1 cellular context compared by ENCODE assay signal in the genomic region with DNA sequence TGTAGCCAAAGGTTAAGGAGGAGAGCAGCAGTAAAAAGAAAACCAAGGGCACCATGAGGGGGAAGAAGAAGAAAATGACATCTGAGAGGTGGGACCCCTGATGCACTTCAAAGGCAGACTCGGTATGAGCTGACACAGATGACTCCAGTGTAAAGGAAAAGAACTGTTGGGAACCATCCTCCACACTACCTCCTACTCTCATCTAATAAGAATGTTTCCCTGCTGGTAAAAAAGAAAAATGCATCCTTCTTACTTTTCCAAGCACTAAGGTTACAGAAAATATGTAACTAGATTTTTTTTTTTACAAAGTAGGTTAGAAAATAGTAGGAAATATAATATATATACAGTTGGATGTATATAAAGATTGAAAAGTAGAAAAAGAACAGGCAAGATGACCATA.
TF ChIP-seq lines count a peak whose summit lies in the region.

No MANE protein-coding gene starts in this region.

TF ChIP-seq in HCT116, 20 proteins besides CTCF, POLR2A, EP300 and RAD21 (continued from another document):
- TF ChIP-seq REST (IDR thresholded peaks at IDR 0.05; ENCODE audit: low read depth), result no peak
- no peak for TF ChIP-seq YY1 (IDR thresholded peaks at IDR 0.05; ENCODE audit: extremely low read depth, insufficient replicate concordance, low read depth, low read length)
- no peak for TF ChIP-seq POLR2AphosphoS5 (IDR thresholded peaks at IDR 0.05; ENCODE audit: low read depth, low read length)
- no peak for TF ChIP-seq SP1 (IDR thresholded peaks at IDR 0.05; ENCODE audit: low read depth)
- no peak for TF ChIP-seq EZH2phosphoT487 (IDR thresholded peaks at IDR 0.05; ENCODE audit: borderline replicate concordance)
